Comparison of ENCODE assay signal across 9 cellular contexts in the genomic region with DNA sequence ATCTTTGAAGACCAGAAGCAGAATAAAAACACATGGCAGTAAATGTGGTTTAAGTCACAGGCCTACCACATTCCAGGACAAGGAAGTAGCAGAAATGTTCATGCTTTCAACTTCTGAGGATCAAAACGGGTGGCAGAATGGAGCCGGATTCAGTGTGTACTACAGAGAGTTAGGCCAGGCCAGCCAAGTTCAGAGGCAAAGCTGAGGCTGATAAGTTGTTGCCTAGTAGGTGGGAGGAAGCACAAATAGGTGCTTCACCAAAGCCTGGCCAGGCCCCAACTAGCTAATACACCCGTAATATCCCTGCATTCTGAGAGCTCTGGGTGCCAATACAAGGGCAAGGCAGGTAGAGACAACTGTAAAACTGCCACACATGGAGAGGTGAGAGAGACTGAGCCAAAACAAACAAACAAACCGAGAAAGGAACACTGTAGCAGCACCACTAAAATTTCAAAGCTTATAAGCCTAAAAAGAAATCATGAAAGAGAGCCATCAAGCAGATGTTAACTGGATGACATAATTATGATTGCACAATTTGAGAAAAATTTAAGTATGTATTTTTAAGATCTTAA.
A peak's percentile ranks its signal among the peaks of the same experiment; 100 is the strongest.
DNase-seq lines count a peak whose midpoint lies in the region; ATAC-seq and TF ChIP-seq lines count a peak whose summit lies in the region.
"Had no signal": no experiment of that assay in that cellular context is flagged by ENCODE, and none has a peak within 500 bp of the region (broad histone marks: within the 10 kb centered on the region; RNA-seq: fewer than 3 reads in every experiment).

No MANE protein-coding gene starts in this region.

- H3K4me2 ChIP-seq in OCI-LY1 (ENCODE audit: low read length) = no peak overlapping the region

- no peaks in the 10 kb centered on the region for H3K9me3 ChIP-seq in OCI-LY1 (ENCODE audit: low read length)
- no peaks in the 10 kb centered on the region for H3K9me3 ChIP-seq in subcutaneous abdominal adipose tissue (ENCODE audit: control insufficient read depth in 5 of 5, low read length in 5 of 5)

- H3K4me3 ChIP-seq in OCI-LY1 (ENCODE audit: low read depth, low read length, poor library complexity, severe bottlenecking) (no peak overlapping the region), subcutaneous abdominal adipose tissue (ENCODE audit: low read depth in 1 of 5, low read length in 5 of 5) (no peak overlapping the region)

- H3K27me3 ChIP-seq in OCI-LY1 (ENCODE audit: insufficient read depth, low read length) (no peaks in the 10 kb centered on the region), foreskin keratinocyte (no peaks in the 10 kb centered on the region), subcutaneous abdominal adipose tissue (ENCODE audit: control insufficient read depth in 5 of 5, insufficient read depth in 4 of 5, low read length in 5 of 5) (no peaks in the 10 kb centered on the region)

- no peaks in the 10 kb centered on the region for H3K36me3 ChIP-seq in OCI-LY1 (ENCODE audit: insufficient read depth, low read length)
- H3K36me3 ChIP-seq in subcutaneous abdominal adipose tissue (ENCODE audit: control insufficient read depth in 5 of 5, insufficient read depth in 5 of 5, low read length in 5 of 5) = no peaks in the 10 kb centered on the region

- H3K4me1 ChIP-seq in OCI-LY1 (ENCODE audit: insufficient read depth, low read length, severe bottlenecking) (no peaks in the 10 kb centered on the region), foreskin keratinocyte (peaks cover 23% of the 10 kb centered on the region), subcutaneous abdominal adipose tissue (ENCODE audit: control insufficient read depth in 5 of 5, insufficient read depth in 5 of 5, low read length in 5 of 5) (no peaks in the 10 kb centered on the region)

- no peak overlapping the region for H3K9ac ChIP-seq in OCI-LY1 (ENCODE audit: low read length)
- H3K9ac ChIP-seq in subcutaneous abdominal adipose tissue (ENCODE audit: low read length in 5 of 5) = no peak overlapping the region

- TF ChIP-seq CTCF in OCI-LY1 (IDR thresholded peaks at IDR 0.05; ENCODE audit: low read length) = no peak
- no peak for TF ChIP-seq CTCF in foreskin keratinocyte (conservative IDR thresholded peaks at IDR 0.05)

- DNase-seq in HT-29 (ENCODE audit: low spot score) (peak; percentile 88), foreskin keratinocyte (peak; percentile 61 to 66), NCI-H1048 (lab: John Stamatoyannopoulos, UW) (no peak), COLO668 (lab: John Stamatoyannopoulos, UW; ENCODE audit: unreplicated experiment) (no peak)
- no peak for DNase-seq in activated CD4-positive, CD25-positive, alpha-beta regulatory T cell (lab: John Stamatoyannopoulos, UW)
- DNase-seq: naive thymus-derived CD8-positive, alpha-beta T cell had no signal

- no peak overlapping the region for H3K27ac ChIP-seq in OCI-LY1 (ENCODE audit: low read depth, low read length, poor library complexity, severe bottlenecking)
- H3K27ac ChIP-seq in foreskin keratinocyte = peak overlapping the region; percentile 12
- H3K27ac ChIP-seq in subcutaneous abdominal adipose tissue (ENCODE audit: low read depth, low read length) = peak overlapping the region; percentile 6

- peak overlapping the region; percentile 48; the same call in 1 of the 2 replicates for H2AFZ ChIP-seq in OCI-LY1 (ENCODE audit: low read length)

- H3F3A ChIP-seq in OCI-LY1 (ENCODE audit: insufficient read depth, low read length) = no peaks in the 10 kb centered on the region

- no peak for ATAC-seq in foreskin keratinocyte
- ATAC-seq in HG03378 (IDR thresholded peaks at IDR 0.05; ENCODE audit: unreplicated experiment) = no peak
- ATAC-seq: naive thymus-derived CD8-positive, alpha-beta T cell had no signal

- no peaks in the 10 kb centered on the region for H3K9me2 ChIP-seq in OCI-LY1 (ENCODE audit: low read depth, low read length)

- H3K79me2 ChIP-seq in OCI-LY1 (ENCODE audit: insufficient read depth, low read length) = no peaks in the 10 kb centered on the region

- no peaks in the 10 kb centered on the region for H4K20me1 ChIP-seq in OCI-LY1 (ENCODE audit: insufficient read depth, low read length)

Comparison
In these comparisons a context has a peak if more than half of its experiments do, and no peak if none do; other contexts are left out.
1. DNase-seq: peak in HT-29 (single experiment) and foreskin keratinocyte (2 of 2); none in activated CD4-positive, CD25-positive, alpha-beta regulatory T cell (0 of 4), NCI-H1048 (single experiment) and COLO668 (single experiment).